Comparison of ENCODE assay signal across 1 cellular context in genomic region chr17:79045830-79046500, GRCh38.
TF ChIP-seq lines count a peak whose summit lies in the region.

No MANE protein-coding gene starts in this region.

TF ChIP-seq in HCT116, 20 proteins besides CTCF, POLR2A, EP300 and RAD21 (continued from another document):
- TF ChIP-seq REST (IDR thresholded peaks at IDR 0.05; ENCODE audit: low read depth): no peak
- no peak for TF ChIP-seq POLR2AphosphoS5 (IDR thresholded peaks at IDR 0.05; ENCODE audit: low read depth, low read length)
- TF ChIP-seq CBX3 (IDR thresholded peaks at IDR 0.05; ENCODE audit: low read depth): no peak
